ENCODE assay signal across 1 cellular context in genomic region chr6:125858427-125859320, GRCh38.
TF ChIP-seq lines count a peak whose summit lies in the region.

No MANE protein-coding gene starts in this region.

TF ChIP-seq in HepG2, 621 proteins besides CTCF, POLR2A, EP300 and RAD21 (continued from another document and continues in another):
- TF ChIP-seq, protein P1, sequence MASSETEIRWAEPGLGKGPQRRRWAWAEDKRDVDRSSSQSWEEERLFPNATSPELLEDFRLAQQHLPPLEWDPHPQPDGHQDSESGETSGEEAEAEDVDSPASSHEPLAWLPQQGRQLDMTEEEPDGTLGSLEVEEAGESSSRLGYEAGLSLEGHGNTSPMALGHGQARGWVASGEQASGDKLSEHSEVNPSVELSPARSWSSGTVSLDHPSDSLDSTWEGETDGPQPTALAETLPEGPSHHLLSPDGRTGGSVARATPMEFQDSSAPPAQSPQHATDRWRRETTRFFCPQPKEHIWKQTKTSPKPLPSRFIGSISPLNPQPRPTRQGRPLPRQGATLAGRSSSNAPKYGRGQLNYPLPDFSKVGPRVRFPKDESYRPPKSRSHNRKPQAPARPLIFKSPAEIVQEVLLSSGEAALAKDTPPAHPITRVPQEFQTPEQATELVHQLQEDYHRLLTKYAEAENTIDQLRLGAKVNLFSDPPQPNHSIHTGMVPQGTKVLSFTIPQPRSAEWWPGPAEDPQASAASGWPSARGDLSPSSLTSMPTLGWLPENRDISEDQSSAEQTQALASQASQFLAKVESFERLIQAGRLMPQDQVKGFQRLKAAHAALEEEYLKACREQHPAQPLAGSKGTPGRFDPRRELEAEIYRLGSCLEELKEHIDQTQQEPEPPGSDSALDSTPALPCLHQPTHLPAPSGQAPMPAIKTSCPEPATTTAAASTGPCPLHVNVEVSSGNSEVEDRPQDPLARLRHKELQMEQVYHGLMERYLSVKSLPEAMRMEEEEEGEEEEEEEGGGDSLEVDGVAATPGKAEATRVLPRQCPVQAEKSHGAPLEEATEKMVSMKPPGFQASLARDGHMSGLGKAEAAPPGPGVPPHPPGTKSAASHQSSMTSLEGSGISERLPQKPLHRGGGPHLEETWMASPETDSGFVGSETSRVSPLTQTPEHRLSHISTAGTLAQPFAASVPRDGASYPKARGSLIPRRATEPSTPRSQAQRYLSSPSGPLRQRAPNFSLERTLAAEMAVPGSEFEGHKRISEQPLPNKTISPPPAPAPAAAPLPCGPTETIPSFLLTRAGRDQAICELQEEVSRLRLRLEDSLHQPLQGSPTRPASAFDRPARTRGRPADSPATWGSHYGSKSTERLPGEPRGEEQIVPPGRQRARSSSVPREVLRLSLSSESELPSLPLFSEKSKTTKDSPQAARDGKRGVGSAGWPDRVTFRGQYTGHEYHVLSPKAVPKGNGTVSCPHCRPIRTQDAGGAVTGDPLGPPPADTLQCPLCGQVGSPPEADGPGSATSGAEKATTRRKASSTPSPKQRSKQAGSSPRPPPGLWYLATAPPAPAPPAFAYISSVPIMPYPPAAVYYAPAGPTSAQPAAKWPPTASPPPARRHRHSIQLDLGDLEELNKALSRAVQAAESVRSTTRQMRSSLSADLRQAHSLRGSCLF (CRISPR knock-in tag; IDR thresholded peaks at IDR 0.05; ENCODE audit: borderline replicate concordance): no peak
- TF ChIP-seq NR1H2 (CRISPR knock-in tag; IDR thresholded peaks at IDR 0.05; ENCODE audit: borderline replicate concordance, low read depth) (no peak), ZBTB34 (CRISPR knock-in tag; IDR thresholded peaks at IDR 0.05) (no peak), ATRX (CRISPR knock-in tag; IDR thresholded peaks at IDR 0.05; ENCODE audit: borderline replicate concordance) (no peak), NONO (IDR thresholded peaks at IDR 0.05) (no peak), NONO (CRISPR knock-in tag; conservative IDR thresholded peaks at IDR 0.05) (peak; percentile 64), U2AF2 (IDR thresholded peaks at IDR 0.05; ENCODE audit: low read depth, low read length) (no peak), TP53 (CRISPR knock-in tag; conservative IDR thresholded peaks at IDR 0.05) (no peak), ZBTB10 (CRISPR knock-in tag; IDR thresholded peaks at IDR 0.05; ENCODE audit: borderline replicate concordance) (no peak), CEBPZ (IDR thresholded peaks at IDR 0.05; ENCODE audit: low read length) (no peak), ATM (IDR thresholded peaks at IDR 0.05; ENCODE audit: borderline replicate concordance) (no peak), ZSCAN9 (CRISPR knock-in tag; IDR thresholded peaks at IDR 0.05; ENCODE audit: borderline replicate concordance) (no peak), TCF7 (IDR thresholded peaks at IDR 0.05; ENCODE audit: low read depth) (no peak), SMC3 (IDR thresholded peaks at IDR 0.05; ENCODE audit: low read length) (peak; percentile 94), MAF1 (CRISPR knock-in tag; IDR thresholded peaks at IDR 0.05; ENCODE audit: borderline replicate concordance) (no peak), ZXDC (CRISPR knock-in tag; IDR thresholded peaks at IDR 0.05) (no peak), PCBP2 (optimal IDR thresholded peaks at IDR 0.05; ENCODE audit: low read depth, low read length, poor library complexity, severe bottlenecking) (no peak), ZBTB3 (CRISPR knock-in tag; IDR thresholded peaks at IDR 0.05; ENCODE audit: borderline replicate concordance, low read depth) (no peak), KLF11 (CRISPR knock-in tag; IDR thresholded peaks at IDR 0.05) (peak; percentile 82; the same call in 1 of the 2 replicates), SP140L (CRISPR knock-in tag; IDR thresholded peaks at IDR 0.05; ENCODE audit: borderline replicate concordance) (no peak), NFYB (CRISPR knock-in tag; IDR thresholded peaks at IDR 0.05) (no peak), SMAD9 (CRISPR knock-in tag; IDR thresholded peaks at IDR 0.05) (no peak), JARID2 (CRISPR knock-in tag; IDR thresholded peaks at IDR 0.05; ENCODE audit: insufficient replicate concordance) (no peak), NFIC (IDR thresholded peaks at IDR 0.05; ENCODE audit: low read length) (no peak), ZNF572 (CRISPR knock-in tag; IDR thresholded peaks at IDR 0.05) (no peak), BATF2 (CRISPR knock-in tag; IDR thresholded peaks at IDR 0.05) (no peak), RXRB (CRISPR knock-in tag; IDR thresholded peaks at IDR 0.05; ENCODE audit: borderline replicate concordance) (no peak)
- TF ChIP-seq, protein P2, sequence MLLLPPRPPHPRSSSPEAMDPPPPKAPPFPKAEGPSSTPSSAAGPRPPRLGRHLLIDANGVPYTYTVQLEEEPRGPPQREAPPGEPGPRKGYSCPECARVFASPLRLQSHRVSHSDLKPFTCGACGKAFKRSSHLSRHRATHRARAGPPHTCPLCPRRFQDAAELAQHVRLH (CRISPR knock-in tag; IDR thresholded peaks at IDR 0.05; ENCODE audit: borderline replicate concordance, low read depth): 0 out of 2 replicates have a peak, but pooled peaks have one; percentile 38
- TF ChIP-seq, protein P3, sequence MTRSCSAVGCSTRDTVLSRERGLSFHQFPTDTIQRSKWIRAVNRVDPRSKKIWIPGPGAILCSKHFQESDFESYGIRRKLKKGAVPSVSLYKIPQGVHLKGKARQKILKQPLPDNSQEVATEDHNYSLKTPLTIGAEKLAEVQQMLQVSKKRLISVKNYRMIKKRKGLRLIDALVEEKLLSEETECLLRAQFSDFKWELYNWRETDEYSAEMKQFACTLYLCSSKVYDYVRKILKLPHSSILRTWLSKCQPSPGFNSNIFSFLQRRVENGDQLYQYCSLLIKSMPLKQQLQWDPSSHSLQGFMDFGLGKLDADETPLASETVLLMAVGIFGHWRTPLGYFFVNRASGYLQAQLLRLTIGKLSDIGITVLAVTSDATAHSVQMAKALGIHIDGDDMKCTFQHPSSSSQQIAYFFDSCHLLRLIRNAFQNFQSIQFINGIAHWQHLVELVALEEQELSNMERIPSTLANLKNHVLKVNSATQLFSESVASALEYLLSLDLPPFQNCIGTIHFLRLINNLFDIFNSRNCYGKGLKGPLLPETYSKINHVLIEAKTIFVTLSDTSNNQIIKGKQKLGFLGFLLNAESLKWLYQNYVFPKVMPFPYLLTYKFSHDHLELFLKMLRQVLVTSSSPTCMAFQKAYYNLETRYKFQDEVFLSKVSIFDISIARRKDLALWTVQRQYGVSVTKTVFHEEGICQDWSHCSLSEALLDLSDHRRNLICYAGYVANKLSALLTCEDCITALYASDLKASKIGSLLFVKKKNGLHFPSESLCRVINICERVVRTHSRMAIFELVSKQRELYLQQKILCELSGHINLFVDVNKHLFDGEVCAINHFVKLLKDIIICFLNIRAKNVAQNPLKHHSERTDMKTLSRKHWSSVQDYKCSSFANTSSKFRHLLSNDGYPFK (CRISPR knock-in tag; IDR thresholded peaks at IDR 0.05; ENCODE audit: borderline replicate concordance): no peak
- TF ChIP-seq, protein P4, sequence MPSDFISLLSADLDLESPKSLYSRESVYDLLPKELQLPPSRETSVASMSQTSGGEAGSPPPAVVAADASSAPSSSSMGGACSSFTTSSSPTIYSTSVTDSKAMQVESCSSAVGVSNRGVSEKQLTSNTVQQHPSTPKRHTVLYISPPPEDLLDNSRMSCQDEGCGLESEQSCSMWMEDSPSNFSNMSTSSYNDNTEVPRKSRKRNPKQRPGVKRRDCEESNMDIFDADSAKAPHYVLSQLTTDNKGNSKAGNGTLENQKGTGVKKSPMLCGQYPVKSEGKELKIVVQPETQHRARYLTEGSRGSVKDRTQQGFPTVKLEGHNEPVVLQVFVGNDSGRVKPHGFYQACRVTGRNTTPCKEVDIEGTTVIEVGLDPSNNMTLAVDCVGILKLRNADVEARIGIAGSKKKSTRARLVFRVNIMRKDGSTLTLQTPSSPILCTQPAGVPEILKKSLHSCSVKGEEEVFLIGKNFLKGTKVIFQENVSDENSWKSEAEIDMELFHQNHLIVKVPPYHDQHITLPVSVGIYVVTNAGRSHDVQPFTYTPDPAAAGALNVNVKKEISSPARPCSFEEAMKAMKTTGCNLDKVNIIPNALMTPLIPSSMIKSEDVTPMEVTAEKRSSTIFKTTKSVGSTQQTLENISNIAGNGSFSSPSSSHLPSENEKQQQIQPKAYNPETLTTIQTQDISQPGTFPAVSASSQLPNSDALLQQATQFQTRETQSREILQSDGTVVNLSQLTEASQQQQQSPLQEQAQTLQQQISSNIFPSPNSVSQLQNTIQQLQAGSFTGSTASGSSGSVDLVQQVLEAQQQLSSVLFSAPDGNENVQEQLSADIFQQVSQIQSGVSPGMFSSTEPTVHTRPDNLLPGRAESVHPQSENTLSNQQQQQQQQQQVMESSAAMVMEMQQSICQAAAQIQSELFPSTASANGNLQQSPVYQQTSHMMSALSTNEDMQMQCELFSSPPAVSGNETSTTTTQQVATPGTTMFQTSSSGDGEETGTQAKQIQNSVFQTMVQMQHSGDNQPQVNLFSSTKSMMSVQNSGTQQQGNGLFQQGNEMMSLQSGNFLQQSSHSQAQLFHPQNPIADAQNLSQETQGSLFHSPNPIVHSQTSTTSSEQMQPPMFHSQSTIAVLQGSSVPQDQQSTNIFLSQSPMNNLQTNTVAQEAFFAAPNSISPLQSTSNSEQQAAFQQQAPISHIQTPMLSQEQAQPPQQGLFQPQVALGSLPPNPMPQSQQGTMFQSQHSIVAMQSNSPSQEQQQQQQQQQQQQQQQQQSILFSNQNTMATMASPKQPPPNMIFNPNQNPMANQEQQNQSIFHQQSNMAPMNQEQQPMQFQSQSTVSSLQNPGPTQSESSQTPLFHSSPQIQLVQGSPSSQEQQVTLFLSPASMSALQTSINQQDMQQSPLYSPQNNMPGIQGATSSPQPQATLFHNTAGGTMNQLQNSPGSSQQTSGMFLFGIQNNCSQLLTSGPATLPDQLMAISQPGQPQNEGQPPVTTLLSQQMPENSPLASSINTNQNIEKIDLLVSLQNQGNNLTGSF (CRISPR knock-in tag; IDR thresholded peaks at IDR 0.05): no peak
